ENCODE assay signal across 11 cellular contexts in genomic region chr9:131290039-131290766, GRCh38. TPM values are rescaled to one million over a fixed set of nuclear protein-coding genes. Genes with fewer than 3 reads are reported as not detected.
A peak's percentile ranks its signal among the peaks of the same experiment; 100 is the strongest.
DNase-seq lines count a peak whose midpoint lies in the region; ATAC-seq and TF ChIP-seq lines count a peak whose summit lies in the region.
"Had no signal": no experiment of that assay in that cellular context is flagged by ENCODE, and none has a peak within 500 bp of the region (broad histone marks: within the 10 kb centered on the region; RNA-seq: fewer than 3 reads in every experiment).

No MANE protein-coding gene starts in this region.

- H3K9ac ChIP-seq in MM.1S (ENCODE audit: low read length), result peak overlapping the region; percentile 25; the same call in 1 of the 2 replicates

- H3K9me3 ChIP-seq in MM.1S (replicated peaks; ENCODE audit: insufficient read depth, low read length) (no peaks in the 10 kb centered on the region), lung (ENCODE audit: control insufficient read depth in 2 of 2, insufficient read depth in 1 of 2, low read length in 1 of 2) (no peaks in the 10 kb centered on the region), suprapubic skin (no peaks in the 10 kb centered on the region)

- DNase-seq in MM.1S (no peak), dorsolateral prefrontal cortex (peak in 2 of 10 donors; percentile 22 to 42), lung (ENCODE audit: low spot score) (no peak), suprapubic skin (ENCODE audit: low spot score in 2 of 2) (peak in 1 of 2 donors; percentile 60), OCI-M2 (lab: John Stamatoyannopoulos, UW; ENCODE audit: unreplicated experiment) (no peak), HCEC 1CT (no peak), GM10248 (ENCODE audit: extremely low spot score) (no peak), glomerular visceral epithelial cell (ENCODE audit: extremely low spot score) (no peak)
- DNase-seq: activated T-cell treated with anti-CD3 and anti-CD28 coated beads, Interleukin-2, amount 50 U/mL, for 48 hours; NCI-H1694 had no signal

- no peaks in the 10 kb centered on the region for H4K20me1 ChIP-seq in MM.1S (ENCODE audit: insufficient read depth, low read length)

- peak overlapping the region; percentile 14; the same call in 1 of the 2 replicates for H2AFZ ChIP-seq in MM.1S (ENCODE audit: low read length)

- intact Hi-C loops in dorsolateral prefrontal cortex (cut with DNase I), result no loop called here

- 80 to 87% methylated on average over 34 of the region's 34 CpGs for WGBS in lung, 2 donors
- 78% methylated on average over 16 of the region's 34 CpGs for WGBS in suprapubic skin

- no peak for TF ChIP-seq EP300 in suprapubic skin (IDR thresholded peaks at IDR 0.05)

- no peaks in the 10 kb centered on the region for H3K9me2 ChIP-seq in MM.1S (replicated peaks; ENCODE audit: insufficient read depth, low read length)

- POLR2A ChIA-PET in GM10248 (lab: Yijun Ruan, JAX), result no interaction called here

- TF ChIP-seq CTCF in MM.1S (IDR thresholded peaks at IDR 0.05; ENCODE audit: low read length), result no peak
- TF ChIP-seq CTCF in dorsolateral prefrontal cortex (IDR thresholded peaks at IDR 0.05 in 54 of 56, conservative IDR thresholded peaks at IDR 0.05 in 2 of 56; ENCODE audit: low read depth in 1 of 56, partially characterized antibody in 56 of 56), result peak in 1 of 56 donors; percentile 5
- no peak for TF ChIP-seq CTCF in lung (IDR thresholded peaks at IDR 0.05; ENCODE audit: control extremely low read depth, extremely low read depth)
- TF ChIP-seq CTCF in suprapubic skin (IDR thresholded peaks at IDR 0.05), result no peak
- TF ChIP-seq CTCF in GM10248 (IDR thresholded peaks at IDR 0.05; ENCODE audit: control extremely low read depth, extremely low read depth, low read depth, missing control alignments), result no peak

- H3K27me3 ChIP-seq in MM.1S (replicated peaks; ENCODE audit: insufficient read depth, low read length), result no peaks in the 10 kb centered on the region
- no peaks in the 10 kb centered on the region for H3K27me3 ChIP-seq in dorsolateral prefrontal cortex
- no peaks in the 10 kb centered on the region for H3K27me3 ChIP-seq in lung (ENCODE audit: control insufficient read depth, insufficient read depth)
- no peaks in the 10 kb centered on the region for H3K27me3 ChIP-seq in suprapubic skin

- peak overlapping the region; percentile 9; the same call in 1 of the 2 replicates for H3K4me3 ChIP-seq in MM.1S (ENCODE audit: low read length)
- peak overlapping the region; percentile 55 to 86 (median 73) for H3K4me3 ChIP-seq in dorsolateral prefrontal cortex
- H3K4me3 ChIP-seq in lung, result peak overlapping the region; percentile 12
- peak overlapping the region; percentile 47 for H3K4me3 ChIP-seq in suprapubic skin

- no peaks in the 10 kb centered on the region for H3F3A ChIP-seq in MM.1S (ENCODE audit: insufficient read depth, low read length)

- H3K4me2 ChIP-seq in MM.1S (ENCODE audit: low read depth, low read length), result peak overlapping the region; percentile 41; the same call in 1 of the 2 replicates

- H3K4me1 ChIP-seq in MM.1S (ENCODE audit: low read length), result peaks cover 5% of the 10 kb centered on the region; the same call in 1 of the 2 replicates
- peaks cover 0 to 4% of the 10 kb centered on the region in 2 donors for H3K4me1 ChIP-seq in lung (ENCODE audit: control insufficient read depth in 2 of 2, insufficient read depth in 2 of 2, low read length in 2 of 2)
- peaks cover 3% of the 10 kb centered on the region for H3K4me1 ChIP-seq in suprapubic skin

- H3K27ac ChIP-seq in MM.1S (ENCODE audit: low read length) (no peak overlapping the region), dorsolateral prefrontal cortex (peak overlapping the region; percentile 21 to 97 (median 89)), lung (ENCODE audit: low read depth in 1 of 2, low read length in 1 of 2) (peak overlapping the region in 1 of 2 donors; percentile 95), suprapubic skin (no peak overlapping the region)

- no peaks in the 10 kb centered on the region for H3K79me2 ChIP-seq in MM.1S (ENCODE audit: low read length)

- TF ChIP-seq POLR2A in suprapubic skin (IDR thresholded peaks at IDR 0.05), result no peak

- no peaks in the 10 kb centered on the region for H3K36me3 ChIP-seq in MM.1S (replicated peaks; ENCODE audit: insufficient read depth, low read length)
- H3K36me3 ChIP-seq in lung (ENCODE audit: control insufficient read depth in 2 of 2, insufficient read depth in 2 of 2, low read length in 2 of 2), result no peaks in the 10 kb centered on the region
- no peaks in the 10 kb centered on the region for H3K36me3 ChIP-seq in suprapubic skin

- no peak for ATAC-seq in lung (ENCODE audit: insufficient read depth, low FRiP score)

- CTCF ChIA-PET in GM10248 (lab: Yijun Ruan, JAX), result interaction anchor here (0.9 to 2.6 kb wide), 5 partner anchors 9 to 110 kb away, joined by 3 to 10 read pairs (median 4); partner anchors contain the start of gene FAM78A

RNA-seq across cellular contexts. Expression of gene PLPP7, which starts 0.7 kb away (rescaled TPM):
- total RNA-seq in dorsolateral prefrontal cortex (10 to 100 TPM; 16.2 to 32.0 (median 24.6) TPM), lung (1 to 10 TPM; 1.2 to 1.8 TPM), suprapubic skin (1 to 10 TPM in 1 of 4 donors, under 1 TPM in 3; 0.80 to 1.1 (median 0.92) TPM)
- polyA plus RNA-seq in lung, result under 1 TPM; 0.79 to 0.90 TPM
- total RNA-seq: T-helper 1 cell treated with Interleukin-12 subunit alpha and Interleukin-12 subunit beta and Interleukin-4 antibody, amounts not matched to agents 30 ng/mL and 1 ng/mL, for 36 hours had no signal

RNA-seq across cellular contexts. Expression of gene FAM78A, which starts 13.9 kb away (rescaled TPM):
- total RNA-seq in dorsolateral prefrontal cortex, result 10 to 100 TPM in 89 of 120 experiments, 1 to 10 TPM in 31; 6.0 to 19.9 (median 11.3) TPM
- total RNA-seq in lung, result 10 to 100 TPM in 1 of 2 donors, 1 to 10 TPM in 1; 8.4 to 10.8 TPM
- 1 to 10 TPM; 5.4 to 7.2 TPM for polyA plus RNA-seq in lung
- total RNA-seq in suprapubic skin, result 1 to 10 TPM in 3 of 4 donors, under 1 TPM in 1; 0.81 to 2.0 (median 1.3) TPM

Comparison
In these comparisons a context has a peak if more than half of its experiments do, and no peak if none do; other contexts are left out.
1. H3K27ac ChIP-seq: peak in dorsolateral prefrontal cortex (59 of 59); none in MM.1S (single experiment) and suprapubic skin (single experiment).
2. H3K4me3 ChIP-seq: peak in every context shown above with its lines; median percentile 73 in dorsolateral prefrontal cortex; 47 in suprapubic skin; 12 in lung; 9 in MM.1S.
3. RNA of gene PLPP7, which starts 0.7 kb away (total RNA-seq): 16.2 to 32.0 TPM in dorsolateral prefrontal cortex; 1.2 to 1.8 TPM in lung and 0.80 to 1.1 TPM in suprapubic skin; every median in the first group is over 4 times any median in the second.